In genomic region chr3:179464296-179465092, GRCh38 we compare ENCODE assay signal across 9 cellular contexts. TPM values are rescaled to one million over a fixed set of nuclear protein-coding genes. Genes with fewer than 3 reads are reported as not detected.
A peak's percentile ranks its signal among the peaks of the same experiment; 100 is the strongest.
DNase-seq lines count a peak whose midpoint lies in the region; ATAC-seq lines count a peak whose summit lies in the region.
"Had no signal": no experiment of that assay in that cellular context is flagged by ENCODE, and none has a peak within 500 bp of the region (broad histone marks: within the 10 kb centered on the region; RNA-seq: fewer than 3 reads in every experiment).

No MANE protein-coding gene starts in this region.

- no peak overlapping the region for H3K27ac ChIP-seq in CD4-positive, CD25-positive, alpha-beta regulatory T cell (ENCODE audit: insufficient read depth, low read length, poor library complexity, severe bottlenecking)

- H3K27me3 ChIP-seq in CD4-positive, CD25-positive, alpha-beta regulatory T cell (ENCODE audit: control insufficient read depth, insufficient read depth, low read length), result no peaks in the 10 kb centered on the region

- peak overlapping the region in 2 of 4 donors; percentile 18 to 52 for H3K4me3 Mint-ChIP-seq in CD4-positive, CD25-positive, alpha-beta regulatory T cell

- peaks cover 0 to 9% (median 6%) of the 10 kb centered on the region in 4 donors for H3K4me1 Mint-ChIP-seq in CD4-positive, CD25-positive, alpha-beta regulatory T cell

- peak overlapping the region in 2 of 3 donors; percentile 38 to 76 for H3K27ac Mint-ChIP-seq in CD4-positive, CD25-positive, alpha-beta regulatory T cell

- ATAC-seq in CD4-positive, CD25-positive, alpha-beta regulatory T cell (ENCODE audit: low read depth in 2 of 2), result no peak
- ATAC-seq in GM21367 (IDR thresholded peaks at IDR 0.05; ENCODE audit: unreplicated experiment) (peak; percentile 59), GM19328 (IDR thresholded peaks at IDR 0.05; ENCODE audit: unreplicated experiment) (no peak), left ventricle myocardium superior (no peak)

- peaks cover 5% of the 10 kb centered on the region for H3K4me1 ChIP-seq in CD4-positive, CD25-positive, alpha-beta regulatory T cell (ENCODE audit: control insufficient read depth, insufficient read depth, low read length, poor library complexity, severe bottlenecking)

- H3K36me3 Mint-ChIP-seq in CD4-positive, CD25-positive, alpha-beta regulatory T cell, result no peaks in the 10 kb centered on the region

- H3K36me3 ChIP-seq in CD4-positive, CD25-positive, alpha-beta regulatory T cell (ENCODE audit: control insufficient read depth, insufficient read depth, low read length), result no peaks in the 10 kb centered on the region

- H3K9me3 ChIP-seq in CD4-positive, CD25-positive, alpha-beta regulatory T cell (ENCODE audit: control insufficient read depth in 2 of 2, low read length in 2 of 2), result no peaks in the 10 kb centered on the region

- intact Hi-C loops in left ventricle myocardium superior (cut with micrococcal nuclease), result no loop called here

- H3K9me3 Mint-ChIP-seq in CD4-positive, CD25-positive, alpha-beta regulatory T cell, result peaks cover 0 to 2% (median 0%) of the 10 kb centered on the region in 7 donors

- H3K27me3 Mint-ChIP-seq in CD4-positive, CD25-positive, alpha-beta regulatory T cell, result peaks cover 10% of the 10 kb centered on the region

- H3K4me3 ChIP-seq in CD4-positive, CD25-positive, alpha-beta regulatory T cell (ENCODE audit: low read depth, low read length), result no peak overlapping the region

- peak in 1 of 3 donors; percentile 64 for DNase-seq in CD4-positive, CD25-positive, alpha-beta regulatory T cell
- peak; percentile 86 for DNase-seq in NCI-H146 treated with DMSO at 0.1 percent for 48 hours (lab: John Stamatoyannopoulos, UW; ENCODE audit: unreplicated experiment)
- peak; percentile 14 for DNase-seq in germinal center (ENCODE audit: low spot score)
- no peak for DNase-seq in KG1 (lab: John Stamatoyannopoulos, UW)
- DNase-seq in left ventricle myocardium superior, result no peak
- DNase-seq in SHP77 (lab: John Stamatoyannopoulos, UW), result no peak
- DNase-seq: GDM1 had no signal

RNA-seq across cellular contexts. Expression of gene GNB4, which starts 13.2 kb away (rescaled TPM):
- total RNA-seq in CD4-positive, CD25-positive, alpha-beta regulatory T cell, result 2.1 TPM
- under 1 TPM; 0.10 to 0.89 (median 0.22) TPM for polyA plus RNA-seq in CD4-positive, CD25-positive, alpha-beta regulatory T cell
- 16.3 TPM for total RNA-seq in left ventricle myocardium superior

Comparison
In these comparisons a context has a peak if more than half of its experiments do, and no peak if none do; other contexts are left out.
1. DNase-seq: peak in NCI-H146 treated with DMSO at 0.1 percent for 48 hours (single experiment) and germinal center (single experiment); none in KG1 (single experiment), left ventricle myocardium superior (single experiment) and SHP77 (0 of 2).